Comparison of ENCODE assay signal across 14 cellular contexts in genomic region chr5:135184646-135185045, GRCh38.
DNase-seq lines count a peak whose midpoint lies in the region; ATAC-seq and TF ChIP-seq lines count a peak whose summit lies in the region.
"Had no signal": no experiment of that assay in that cellular context is flagged by ENCODE, and none has a peak within 500 bp of the region (broad histone marks: within the 10 kb centered on the region; RNA-seq: fewer than 3 reads in every experiment).

No MANE protein-coding gene starts in this region.

- intact Hi-C loops in Caco-2 (cut with micrococcal nuclease; ENCODE audit: unreplicated experiment) = no loop called here
- intact Hi-C loops in stomach (cut with DNase I; ENCODE audit: low total_unique reads) = no loop called here
- intact Hi-C loops in activated T-helper 2 cell treated with anti-CD3 and anti-CD28 coated beads, Interferon-gamma antibody, Interleukin-2, Interleukin-4, amounts not matched to agents 10 μg/mL and 5 μg/mL and 100 μg/mL, durations not matched to agents 14 hours and 24 hours and 36 hours (cut with micrococcal nuclease) = no loop called here

- BruUV-seq in Caco-2 (replicated peaks; lab: Mats Ljungman, UMichigan) = no TSS peak

- no peaks in the 10 kb centered on the region for H3K9me3 ChIP-seq in Caco-2
- H3K9me3 ChIP-seq in esophagus (ENCODE audit: control insufficient read depth in 2 of 2, insufficient read depth in 1 of 2, low read depth in 1 of 2, low read length in 1 of 2) = no peaks in the 10 kb centered on the region
- H3K9me3 ChIP-seq in stomach = no peaks in the 10 kb centered on the region

- H3K27me3 ChIP-seq in Caco-2 (replicated peaks; ENCODE audit: control insufficient read depth, insufficient read depth, low read length) = no peaks in the 10 kb centered on the region
- H3K27me3 ChIP-seq in esophagus (ENCODE audit: control insufficient read depth in 1 of 2, insufficient read depth in 2 of 2, low read length in 2 of 2) = no peaks in the 10 kb centered on the region
- H3K27me3 ChIP-seq in stomach = peaks cover 0 to 6% (median 0%) of the 10 kb centered on the region in 3 donors

- WGBS in esophagus, 2 donors = 89 to 92% methylated on average over 7 of the region's 7 CpGs
- 84 to 97% (median 94%) methylated on average over 7 of the region's 7 CpGs for WGBS in stomach, 5 donors

- peak; percentile 46 for DNase-seq in DMS53 (lab: John Stamatoyannopoulos, UW)
- DNase-seq in DMS53 treated with DMSO at 0.1 percent for 48 hours (lab: John Stamatoyannopoulos, UW; ENCODE audit: unreplicated experiment) = no peak
- DNase-seq in Caco-2 = no peak
- no peak for DNase-seq in stomach
- DNase-seq in activated T-helper 2 cell treated with anti-CD3 and anti-CD28 coated beads, Interferon-gamma antibody, Interleukin-2, Interleukin-4, amounts not matched to agents 10 μg/mL and 5 μg/mL and 100 μg/mL, durations not matched to agents 14 hours and 24 hours and 36 hours (ENCODE audit: low spot score) = no peak
- DNase-seq: CD8-positive, alpha-beta T cell; COR-L47; GM23248; H7 had no signal

- no peak overlapping the region for H3K4me3 ChIP-seq in Caco-2 (ENCODE audit: low read depth, low read length)
- H3K4me3 ChIP-seq in esophagus (ENCODE audit: low read depth in 1 of 2, low read length in 2 of 2) = no peak overlapping the region
- H3K4me3 ChIP-seq in stomach = no peak overlapping the region
- H3K4me3 ChIP-seq: GM23248 had no signal

- H3K9me3 Mint-ChIP-seq in Caco-2 (ENCODE audit: unreplicated experiment) = no peaks in the 10 kb centered on the region
- no peaks in the 10 kb centered on the region for H3K9me3 Mint-ChIP-seq in activated T-helper 2 cell treated with anti-CD3 and anti-CD28 coated beads, Interferon-gamma antibody, Interleukin-2, Interleukin-4, amounts not matched to agents 10 μg/mL and 5 μg/mL and 100 μg/mL, durations not matched to agents 14 hours and 24 hours and 36 hours
- H3K9me3 Mint-ChIP-seq: CD8-positive, alpha-beta T cell; IgD-negative memory B cell had no signal

- peaks cover 27% of the 10 kb centered on the region for H3K4me1 Mint-ChIP-seq in Caco-2 (ENCODE audit: low read depth, unreplicated experiment)
- H3K4me1 Mint-ChIP-seq in activated T-helper 2 cell treated with anti-CD3 and anti-CD28 coated beads, Interferon-gamma antibody, Interleukin-2, Interleukin-4, amounts not matched to agents 10 μg/mL and 5 μg/mL and 100 μg/mL, durations not matched to agents 14 hours and 24 hours and 36 hours (ENCODE audit: low read depth) = no peaks in the 10 kb centered on the region
- H3K4me1 Mint-ChIP-seq: CD14-positive monocyte had no signal

- H3K27ac Mint-ChIP-seq in Caco-2 (ENCODE audit: unreplicated experiment) = peak overlapping the region; percentile 31
- no peak overlapping the region for H3K27ac Mint-ChIP-seq in activated T-helper 2 cell treated with anti-CD3 and anti-CD28 coated beads, Interferon-gamma antibody, Interleukin-2, Interleukin-4, amounts not matched to agents 10 μg/mL and 5 μg/mL and 100 μg/mL, durations not matched to agents 14 hours and 24 hours and 36 hours
- H3K27ac Mint-ChIP-seq: CD14-positive monocyte; CD8-positive, alpha-beta T cell; IgD-negative memory B cell had no signal

- no peaks in the 10 kb centered on the region for H3K27me3 Mint-ChIP-seq in Caco-2 (ENCODE audit: insufficient read depth, unreplicated experiment)
- H3K27me3 Mint-ChIP-seq in activated T-helper 2 cell treated with anti-CD3 and anti-CD28 coated beads, Interferon-gamma antibody, Interleukin-2, Interleukin-4, amounts not matched to agents 10 μg/mL and 5 μg/mL and 100 μg/mL, durations not matched to agents 14 hours and 24 hours and 36 hours (ENCODE audit: low read depth) = peaks cover 21% of the 10 kb centered on the region

- CTCF ChIA-PET in Caco-2 (lab: Charles Lee) = interaction anchor here (1.5 kb wide), 1 partner anchor 137 kb away, joined by 3 read pairs; no protein-coding TSS in a partner anchor

- peaks cover 7% of the 10 kb centered on the region for H3K36me3 Mint-ChIP-seq in Caco-2 (ENCODE audit: insufficient read depth, unreplicated experiment)
- H3K36me3 Mint-ChIP-seq in activated T-helper 2 cell treated with anti-CD3 and anti-CD28 coated beads, Interferon-gamma antibody, Interleukin-2, Interleukin-4, amounts not matched to agents 10 μg/mL and 5 μg/mL and 100 μg/mL, durations not matched to agents 14 hours and 24 hours and 36 hours (ENCODE audit: low read depth) = no peaks in the 10 kb centered on the region
- H3K36me3 Mint-ChIP-seq: CD14-positive monocyte; CD8-positive, alpha-beta T cell; IgD-negative memory B cell had no signal

- no peak for TF ChIP-seq EP300 in stomach (IDR thresholded peaks at IDR 0.05)

- peaks cover 54% of the 10 kb centered on the region for H3K4me1 ChIP-seq in Caco-2
- H3K4me1 ChIP-seq in esophagus (ENCODE audit: control insufficient read depth in 2 of 2, insufficient read depth in 2 of 2, low read length in 1 of 2) = peaks cover 4 to 7% of the 10 kb centered on the region in 2 donors
- H3K4me1 ChIP-seq in stomach = peaks cover 0 to 44% (median 16%) of the 10 kb centered on the region in 4 donors

- H3K36me3 ChIP-seq in Caco-2 (ENCODE audit: control insufficient read depth, insufficient read depth, low read length) (no peaks in the 10 kb centered on the region), esophagus (ENCODE audit: control insufficient read depth in 2 of 2, insufficient read depth in 2 of 2, low read length in 1 of 2) (peaks cover 0 to 2% of the 10 kb centered on the region in 2 donors), stomach (no peaks in the 10 kb centered on the region)

- no peak for ATAC-seq in GM18505 (IDR thresholded peaks at IDR 0.05; ENCODE audit: unreplicated experiment)
- ATAC-seq: CD8-positive, alpha-beta T cell had no signal

- POLR2A ChIA-PET in Caco-2 (lab: Charles Lee) = no interaction called here

- no peak for TF ChIP-seq CTCF in Caco-2 (IDR thresholded peaks at IDR 0.05; ENCODE audit: insufficient read depth in 1 of 2, low read depth in 1 of 2, low read length in 1 of 2, severe bottlenecking in 1 of 2, unreplicated experiment in 1 of 2)
- TF ChIP-seq CTCF in stomach (IDR thresholded peaks at IDR 0.05) = no peak

- H3K27ac ChIP-seq in esophagus (ENCODE audit: low read depth in 2 of 2, low read length in 1 of 2) (peak overlapping the region; percentile 92 to 96), stomach (peak overlapping the region in 4 of 5 donors; percentile 67 to 87 (median 80))
- H3K27ac ChIP-seq: 22Rv1, GM23248 had no signal

- TF ChIP-seq POLR2A in stomach (IDR thresholded peaks at IDR 0.05) (no peak), GM18505 (IDR thresholded peaks at IDR 0.05; ENCODE audit: borderline replicate concordance, extremely low read depth, insufficient read depth, insufficient read length) (no peak)

- H3K4me3 Mint-ChIP-seq in Caco-2 (ENCODE audit: unreplicated experiment) = no peak overlapping the region
- no peak overlapping the region for H3K4me3 Mint-ChIP-seq in activated T-helper 2 cell treated with anti-CD3 and anti-CD28 coated beads, Interferon-gamma antibody, Interleukin-2, Interleukin-4, amounts not matched to agents 10 μg/mL and 5 μg/mL and 100 μg/mL, durations not matched to agents 14 hours and 24 hours and 36 hours (ENCODE audit: low read depth)
- H3K4me3 Mint-ChIP-seq: CD14-positive monocyte; CD8-positive, alpha-beta T cell; IgD-negative memory B cell had no signal
